In the genomic region with DNA sequence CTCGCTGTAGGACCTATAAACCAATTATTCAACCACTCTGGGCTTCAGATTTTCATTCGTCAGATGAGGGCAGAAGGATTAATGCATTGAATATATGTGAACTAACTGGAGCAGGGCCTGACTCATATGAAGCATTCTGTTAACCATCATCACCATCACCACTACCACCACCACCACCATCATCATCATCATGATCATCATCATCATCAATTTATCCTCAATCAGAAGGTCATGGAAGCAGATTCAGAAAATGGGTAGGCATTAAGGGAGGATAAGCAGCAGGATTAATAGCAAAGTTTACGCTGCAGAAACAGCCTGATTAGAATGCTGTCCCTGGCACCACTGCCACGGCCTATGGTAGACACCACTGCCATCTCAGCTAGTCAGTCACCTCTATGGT, we compare ENCODE assay signal across 17 cellular contexts.
DNase-seq lines count a peak whose midpoint lies in the region; TF ChIP-seq lines count a peak whose summit lies in the region.
"Had no signal": no experiment of that assay in that cellular context is flagged by ENCODE, and none has a peak within 500 bp of the region (broad histone marks: within the 10 kb centered on the region; RNA-seq: fewer than 3 reads in every experiment).

No MANE protein-coding gene starts in this region.

- H3K9me3 ChIP-seq in breast epithelium = no peaks in the 10 kb centered on the region
- no peaks in the 10 kb centered on the region for H3K9me3 ChIP-seq in esophagus muscularis mucosa
- no peaks in the 10 kb centered on the region for H3K9me3 ChIP-seq in uterus
- H3K9me3 ChIP-seq: gastrocnemius medialis had no signal

- no peaks in the 10 kb centered on the region for H3K36me3 ChIP-seq in breast epithelium
- H3K36me3 ChIP-seq in esophagus muscularis mucosa = no peaks in the 10 kb centered on the region
- H3K36me3 ChIP-seq in uterus = no peaks in the 10 kb centered on the region
- H3K36me3 ChIP-seq: gastrocnemius medialis, neural progenitor cell had no signal

- peak overlapping the region; percentile 77 for H3K27ac Mint-ChIP-seq in MCF 10A (ENCODE audit: low read depth, unreplicated experiment)
- H3K27ac Mint-ChIP-seq in osteocyte (ENCODE audit: unreplicated experiment) = peak overlapping the region; percentile 97
- H3K27ac Mint-ChIP-seq: activated naive CD4-positive, alpha-beta T cell treated with anti-CD3 and anti-CD28 coated beads, Interleukin-2, amount 50 U/mL, for 72 hours; activated T-helper 1 cell treated with anti-CD3 and anti-CD28 coated beads, Interleukin-12 subunit alpha, Interleukin-12 subunit beta, Interleukin-2, Interleukin-4 antibody, amounts not matched to agents 30 ng/mL and 10 ng/mL and 1 ng/mL, durations not matched to agents 14 hours and 24 hours and 36 hours had no signal

- H3K4me1 ChIP-seq in breast epithelium = peaks cover 5 to 6% of the 10 kb centered on the region in 2 donors
- H3K4me1 ChIP-seq in esophagus muscularis mucosa = peaks cover 12 to 24% (median 20%) of the 10 kb centered on the region in 4 donors
- H3K4me1 ChIP-seq in uterus = peaks cover 6 to 10% of the 10 kb centered on the region in 2 donors
- H3K4me1 ChIP-seq: gastrocnemius medialis had no signal

- H3K4me3 Mint-ChIP-seq in MCF 10A (ENCODE audit: unreplicated experiment) (no peak overlapping the region), osteocyte (ENCODE audit: unreplicated experiment) (peak overlapping the region; percentile 80)
- H3K4me3 Mint-ChIP-seq: activated T-helper 1 cell treated with anti-CD3 and anti-CD28 coated beads, Interleukin-12 subunit alpha, Interleukin-12 subunit beta, Interleukin-2, Interleukin-4 antibody, amounts not matched to agents 30 ng/mL and 10 ng/mL and 1 ng/mL, durations not matched to agents 14 hours and 24 hours and 36 hours; neural progenitor cell had no signal

- no peak for TF ChIP-seq POLR2A in breast epithelium (IDR thresholded peaks at IDR 0.05)
- no peak for TF ChIP-seq POLR2A in esophagus muscularis mucosa (IDR thresholded peaks at IDR 0.05; ENCODE audit: low read depth)
- TF ChIP-seq POLR2A in uterus (IDR thresholded peaks at IDR 0.05) = no peak

- DNase-seq in MCF 10A (ENCODE audit: unreplicated experiment) (no peak), breast epithelium (ENCODE audit: low spot score in 2 of 2) (no peak), esophagus muscularis mucosa (ENCODE audit: extremely low spot score) (no peak), osteocyte (ENCODE audit: extremely low spot score, unreplicated experiment) (no peak), uterus (no peak), NCI-H2029 (lab: John Stamatoyannopoulos, UW) (no peak), NCI-H2107 treated with DMSO at 0.1 percent for 48 hours (lab: John Stamatoyannopoulos, UW; ENCODE audit: unreplicated experiment) (no peak)
- DNase-seq in central memory CD4-positive, alpha-beta T cell = no peak
- DNase-seq: 8988T; activated CD4-positive, CD25-positive, alpha-beta regulatory T cell treated with anti-CD3 and anti-CD28 coated beads, Interleukin-2, amount 50 U/mL, for 72 hours; gastrocnemius medialis; GOT3; NCI-H774; stimulated activated CD4-positive, alpha-beta T cell treated with anti-CD3 and anti-CD28 coated beads, Interleukin-15, amount 100 ng/mL, for 24 hours had no signal

- H3K9me3 Mint-ChIP-seq in MCF 10A (ENCODE audit: unreplicated experiment) (peaks cover 8% of the 10 kb centered on the region), osteocyte (ENCODE audit: unreplicated experiment) (no peaks in the 10 kb centered on the region)
- H3K9me3 Mint-ChIP-seq: activated naive CD4-positive, alpha-beta T cell treated with anti-CD3 and anti-CD28 coated beads, Interleukin-2, amount 50 U/mL, for 72 hours; activated T-helper 1 cell treated with anti-CD3 and anti-CD28 coated beads, Interleukin-12 subunit alpha, Interleukin-12 subunit beta, Interleukin-2, Interleukin-4 antibody, amounts not matched to agents 30 ng/mL and 10 ng/mL and 1 ng/mL, durations not matched to agents 14 hours and 24 hours and 36 hours; neural progenitor cell had no signal

- CTCF ChIA-PET in MCF 10A (lab: Yijun Ruan, JAX) = interaction anchor here (0.6 to 3.6 kb wide), 10 partner anchors 113 to 1726 kb away, joined by 3 to 123 read pairs (median 8); partner anchors contain the start of gene THBS1

- no TSS peak for BruUV-seq in MCF 10A (replicated peaks; lab: Mats Ljungman, UMichigan)

- POLR2A ChIA-PET in MCF 10A (lab: Yijun Ruan, JAX) = interaction anchor here (1.5 to 3.3 kb wide), 4 partner anchors 23 to 407 kb away, joined by 4 to 69 read pairs (median 11); partner anchors contain the start of gene THBS1

- no peak for TF ChIP-seq EP300 in esophagus muscularis mucosa (IDR thresholded peaks at IDR 0.05)

- intact Hi-C loops in MCF 10A (cut with micrococcal nuclease) (loop anchor here (2.0 to 5.0 kb wide), 3 partner anchors 265 to 339 kb away; no protein-coding TSS in a partner anchor), breast epithelium (cut with DNase I; ENCODE audit: low total_unique reads) (loop anchor here (5.0 kb wide), 1 partner anchor 409 kb away; the partner anchor contains the start of gene THBS1), esophagus muscularis mucosa (cut with DNase I) (loop anchor here (5.0 to 10.0 kb wide), 3 partner anchors 331 to 581 kb away; no protein-coding TSS in a partner anchor), uterus (cut with DNase I; ENCODE audit: low total_unique reads) (loop anchor here (5.0 kb wide), 1 partner anchor 409 kb away; the partner anchor contains the start of gene THBS1)

- H3K4me1 Mint-ChIP-seq in MCF 10A (ENCODE audit: insufficient read depth, unreplicated experiment) (peaks cover 30% of the 10 kb centered on the region), osteocyte (ENCODE audit: unreplicated experiment) (peaks cover 31% of the 10 kb centered on the region)

- H3K27me3 ChIP-seq in breast epithelium = no peaks in the 10 kb centered on the region
- no peaks in the 10 kb centered on the region for H3K27me3 ChIP-seq in esophagus muscularis mucosa
- no peaks in the 10 kb centered on the region for H3K27me3 ChIP-seq in uterus
- H3K27me3 ChIP-seq: gastrocnemius medialis, neural progenitor cell had no signal

- 94% methylated on average over 4 of the region's 4 CpGs for WGBS in esophagus muscularis mucosa

- TF ChIP-seq CTCF in MCF 10A (IDR thresholded peaks at IDR 0.05; ENCODE audit: unreplicated experiment) (no peak), breast epithelium (IDR thresholded peaks at IDR 0.05) (no peak), esophagus muscularis mucosa (IDR thresholded peaks at IDR 0.05) (no peak), osteocyte (IDR thresholded peaks at IDR 0.05) (no peak), uterus (IDR thresholded peaks at IDR 0.05) (no peak)

- H3K27ac ChIP-seq in breast epithelium (peak overlapping the region in 1 of 2 donors; percentile 82), esophagus muscularis mucosa (replicated peaks in 1 of 4) (peak overlapping the region; percentile 61 to 78 (median 66)), uterus (peak overlapping the region; percentile 58 to 71)
- H3K27ac ChIP-seq: neural progenitor cell had no signal

- no peaks in the 10 kb centered on the region for H3K27me3 Mint-ChIP-seq in MCF 10A (ENCODE audit: insufficient read depth, unreplicated experiment)
- no peaks in the 10 kb centered on the region for H3K27me3 Mint-ChIP-seq in osteocyte (ENCODE audit: unreplicated experiment)

- H3K36me3 Mint-ChIP-seq in MCF 10A (ENCODE audit: insufficient read depth, unreplicated experiment) (no peaks in the 10 kb centered on the region), osteocyte (ENCODE audit: unreplicated experiment) (peaks cover 2% of the 10 kb centered on the region)
- H3K36me3 Mint-ChIP-seq: activated naive CD4-positive, alpha-beta T cell treated with anti-CD3 and anti-CD28 coated beads, Interleukin-2, amount 50 U/mL, for 72 hours; neural progenitor cell had no signal

- H3K4me3 ChIP-seq in breast epithelium (no peak overlapping the region), esophagus muscularis mucosa (no peak overlapping the region), uterus (no peak overlapping the region)
- H3K4me3 ChIP-seq: neural progenitor cell had no signal
